Comparison of ENCODE assay signal across 8 cellular contexts in the genomic region with DNA sequence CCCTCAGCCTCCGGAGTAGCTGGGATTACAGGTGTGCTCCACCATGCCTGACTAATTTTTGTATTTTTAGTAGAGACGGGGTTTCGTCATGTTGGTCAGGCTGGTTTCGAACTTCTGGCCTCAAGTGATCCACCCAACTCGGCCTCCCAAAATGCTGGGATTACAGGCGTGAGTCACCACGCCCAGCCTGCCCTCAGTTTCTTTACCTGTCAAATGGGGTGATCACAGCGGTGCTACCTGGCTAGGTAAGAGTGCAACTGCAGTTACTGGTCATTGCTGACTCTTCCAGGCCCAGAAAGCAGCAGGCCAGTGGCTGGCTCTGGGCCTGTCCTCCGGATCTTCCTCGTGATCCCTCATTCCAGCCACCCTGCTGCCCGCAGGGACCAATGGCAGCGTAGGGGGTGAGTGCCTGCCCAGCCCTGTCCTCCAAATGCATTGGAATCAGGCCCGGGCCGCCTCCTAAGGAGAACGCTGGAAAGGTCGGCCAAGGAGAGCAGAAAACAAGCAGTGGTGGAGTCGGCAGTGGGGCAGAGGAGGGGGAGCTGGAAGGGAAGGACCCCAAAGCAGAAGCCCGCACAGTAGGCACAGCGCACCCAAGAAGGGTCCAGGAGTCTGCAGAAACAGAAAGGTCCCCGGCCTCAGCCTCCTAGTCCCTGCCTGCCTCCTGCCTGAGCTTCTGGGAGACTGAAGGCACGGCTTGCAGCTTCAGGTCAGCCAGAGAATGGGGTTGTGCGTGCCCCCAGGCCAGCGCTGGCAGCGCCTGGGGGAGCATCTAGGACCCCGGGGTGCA. TPM values are rescaled to one million over a fixed set of nuclear protein-coding genes. Genes with fewer than 3 reads are reported as not detected.
DNase-seq lines count a peak whose midpoint lies in the region; ATAC-seq, FAIRE-seq and TF ChIP-seq lines count a peak whose summit lies in the region.

No MANE protein-coding gene starts in this region.

- H3K9ac ChIP-seq in ES-I3 (ENCODE audit: low read depth, low read length): peak overlapping the region; percentile 84; the same call in 1 of the 2 replicates

- H3K4me1 Mint-ChIP-seq in activated T-helper 17 cell treated with anti-CD3 and anti-CD28 coated beads, Interleukin-2, amount 50 U/mL, for 72 hours: peaks cover 10% of the 10 kb centered on the region

- peak overlapping the region; percentile 84 for H3K4me3 Mint-ChIP-seq in activated T-helper 17 cell treated with anti-CD3 and anti-CD28 coated beads, Interleukin-2, amount 50 U/mL, for 72 hours

- no peak for FAIRE-seq in GM12891 (lab: Jason Lieb, UNC)

- H3K27ac Mint-ChIP-seq in activated T-helper 17 cell treated with anti-CD3 and anti-CD28 coated beads, Interleukin-2, amount 50 U/mL, for 72 hours: no peak overlapping the region

- H3K9me3 Mint-ChIP-seq in activated T-helper 17 cell treated with anti-CD3 and anti-CD28 coated beads, Interleukin-2, amount 50 U/mL, for 72 hours: no peaks in the 10 kb centered on the region

- ATAC-seq in activated T-helper 17 cell treated with anti-CD3 and anti-CD28 coated beads, Interleukin-2, amount 50 U/mL, for 72 hours (replicated peaks): no peak
- ATAC-seq in GM18870 (IDR thresholded peaks at IDR 0.05; ENCODE audit: unreplicated experiment): no peak

- no peak for TF ChIP-seq POLR2A in GM12891 (IDR thresholded peaks at IDR 0.05; ENCODE audit: low read depth, low read length)

- H3K9me3 ChIP-seq in ES-I3 (ENCODE audit: control insufficient read depth, insufficient read depth, low read length): no peaks in the 10 kb centered on the region

- DNase-seq in cardiac septum (ENCODE audit: low spot score) (peak; percentile 90), putamen (ENCODE audit: low spot score) (peak; percentile 68), DMS 273 treated with DMSO at 0.1 percent for 48 hours (lab: John Stamatoyannopoulos, UW) (no peak), NCI-H1694 treated with DMSO at 0.1 percent for 48 hours (lab: John Stamatoyannopoulos, UW) (no peak), GM12891 (ENCODE audit: insufficient read length, low spot score) (no peak)

- no peaks in the 10 kb centered on the region for H3K36me3 ChIP-seq in ES-I3 (ENCODE audit: insufficient read depth, low read length)

- H3K4me1 ChIP-seq in ES-I3 (ENCODE audit: insufficient read depth, low read length): peaks cover 4% of the 10 kb centered on the region

- no peaks in the 10 kb centered on the region for H3K36me3 Mint-ChIP-seq in activated T-helper 17 cell treated with anti-CD3 and anti-CD28 coated beads, Interleukin-2, amount 50 U/mL, for 72 hours (ENCODE audit: low read depth)

- no peaks in the 10 kb centered on the region for H3K27me3 Mint-ChIP-seq in activated T-helper 17 cell treated with anti-CD3 and anti-CD28 coated beads, Interleukin-2, amount 50 U/mL, for 72 hours

- intact Hi-C loops in cardiac septum (cut with DNase I): loop anchor here (5.0 kb wide), 2 partner anchors 76 to 121 kb away; a partner anchor contains a TSS

TF ChIP-seq in GM12891, 5 proteins besides CTCF, POLR2A, EP300 and RAD21:
- TF ChIP-seq TAF1 (IDR thresholded peaks at IDR 0.05; ENCODE audit: low read depth, low read length): no peak
- TF ChIP-seq POU2F2 (IDR thresholded peaks at IDR 0.05; ENCODE audit: low read depth, low read length): no peak
- TF ChIP-seq SPI1 (IDR thresholded peaks at IDR 0.05; ENCODE audit: low read depth, low read length): no peak
- TF ChIP-seq POLR2AphosphoS5 (IDR thresholded peaks at IDR 0.05; ENCODE audit: low read depth, low read length): no peak
- TF ChIP-seq PAX5 (IDR thresholded peaks at IDR 0.05; ENCODE audit: insufficient read depth, low read length, severe bottlenecking): no peak

RNA-seq across cellular contexts. Expression of a gene that starts 1.8 kb away (rescaled TPM):
- total RNA-seq in activated T-helper 17 cell treated with anti-CD3 and anti-CD28 coated beads, Interleukin-2, amount 50 U/mL, for 72 hours: 1 to 10 TPM; 3.8 to 6.7 TPM
- 35.9 TPM for total RNA-seq in cardiac septum
- 1.6 TPM for polyA plus RNA-seq in GM12891 (2012; ENCODE audit: low read depth, missing spikeins)

RNA-seq across cellular contexts. Expression of a gene that starts 7.8 kb away (rescaled TPM):
- not detected for total RNA-seq in activated T-helper 17 cell treated with anti-CD3 and anti-CD28 coated beads, Interleukin-2, amount 50 U/mL, for 72 hours
- 0.59 TPM for total RNA-seq in cardiac septum
- polyA plus RNA-seq in GM12891 (2012; ENCODE audit: low read depth, missing spikeins): not detected

RNA-seq across cellular contexts. Expression of a gene that starts 20.0 kb away (rescaled TPM):
- total RNA-seq in activated T-helper 17 cell treated with anti-CD3 and anti-CD28 coated beads, Interleukin-2, amount 50 U/mL, for 72 hours: not detected
- not detected for total RNA-seq in cardiac septum
- 0.05 TPM for polyA plus RNA-seq in GM12891 (2012; ENCODE audit: low read depth, missing spikeins)

RNA-seq across cellular contexts. Expression of a gene that starts 43.0 kb away (rescaled TPM):
- 10 to 100 TPM; 49.0 to 61.8 TPM for total RNA-seq in activated T-helper 17 cell treated with anti-CD3 and anti-CD28 coated beads, Interleukin-2, amount 50 U/mL, for 72 hours
- 24.8 TPM for total RNA-seq in cardiac septum
- 80.9 TPM for polyA plus RNA-seq in GM12891 (2012; ENCODE audit: low read depth, missing spikeins)

RNA-seq across cellular contexts. Expression of a gene that starts 48.6 kb away (rescaled TPM):
- total RNA-seq in activated T-helper 17 cell treated with anti-CD3 and anti-CD28 coated beads, Interleukin-2, amount 50 U/mL, for 72 hours: 10 to 100 TPM; 42.6 to 48.9 TPM
- 14.3 TPM for total RNA-seq in cardiac septum
- 23.3 TPM for polyA plus RNA-seq in GM12891 (2012; ENCODE audit: low read depth, missing spikeins)

Comparison
In these comparisons a context has a peak if more than half of its experiments do, and no peak if none do; other contexts are left out.
1. DNase-seq: peak in cardiac septum (single experiment) and putamen (single experiment); none in DMS 273 treated with DMSO at 0.1 percent for 48 hours (single experiment), NCI-H1694 treated with DMSO at 0.1 percent for 48 hours (single experiment) and GM12891 (single experiment).